8 cellular contexts compared by ENCODE assay signal in genomic region chr1:233613252-233614172, GRCh38. TPM values are rescaled to one million over a fixed set of nuclear protein-coding genes. Genes with fewer than 3 reads are reported as not detected.
DNase-seq lines count a peak whose midpoint lies in the region; ATAC-seq, FAIRE-seq and TF ChIP-seq lines count a peak whose summit lies in the region.

TSS of gene KCNK1 (plus strand) at chr1:233614106. CDS start at chr1:233614172, 66 bp downstream.

- peak within 1 kb of the TSS; percentile 87 for H3K4me2 ChIP-seq in PC-9
- H3K4me2 ChIP-seq in endothelial cell of umbilical vein (ENCODE audit: insufficient read depth, low read length): peak within 1 kb of the TSS; percentile 87

- dilution Hi-C loops in endothelial cell of umbilical vein (cut with MboI; ENCODE audit: extremely low pct_ligation_motif_present, low sequenced_read_pairs): no loop called here

- ATAC-seq in HG02852 (IDR thresholded peaks at IDR 0.05; ENCODE audit: unreplicated experiment): no peak

- no peak for TF ChIP-seq CTCF in HFF-Myc (IDR thresholded peaks at IDR 0.05; ENCODE audit: low read depth, low read length, missing control alignments)
- no peak for TF ChIP-seq CTCF in PC-9 (conservative IDR thresholded peaks at IDR 0.05)
- TF ChIP-seq CTCF in endothelial cell of umbilical vein (IDR thresholded peaks at IDR 0.05; ENCODE audit: extremely low read depth in 1 of 2, insufficient read depth in 1 of 2, low read depth in 1 of 2, low read length in 2 of 2): no peak

- DNase-seq in GM03348 (ENCODE audit: low spot score) (peak; percentile 78), HFF-Myc (ENCODE audit: extremely low read depth, low read depth) (peak; percentile 35), PC-9 (peak; percentile 85 to 93), endothelial cell of umbilical vein (ENCODE audit: low read depth, low spot score) (peak; percentile 29), mucosa of gallbladder (ENCODE audit: low spot score) (peak; percentile 80)
- no peak for DNase-seq in effector CD8-positive, alpha-beta T cell (lab: John Stamatoyannopoulos, UW)

- POLR2A ChIA-PET in PC-9 (lab: Charles Lee; ENCODE audit: unreplicated experiment) (interaction anchor here (0.5 to 0.7 kb wide), 4 partner anchors 12 to 226 kb away, joined by 3 to 6 read pairs (median 4); no protein-coding TSS in a partner anchor), endothelial cell of umbilical vein (lab: Charles Lee) (no interaction called here)

- H3K27me3 ChIP-seq in PC-9 (ENCODE audit: insufficient read depth, low read depth): no peaks in the 10 kb centered on the region
- peaks cover 3 to 10% of the 10 kb centered on the region in 2 experiments for H3K27me3 ChIP-seq in endothelial cell of umbilical vein (ENCODE audit: control insufficient read depth in 2 of 2, insufficient read depth in 2 of 2, low read length in 2 of 2)

- peak within 1 kb of the TSS; percentile 81 for H2AFZ ChIP-seq in PC-9
- H2AFZ ChIP-seq in endothelial cell of umbilical vein (ENCODE audit: low read depth, low read length): peak within 1 kb of the TSS; percentile 83

- CTCF ChIA-PET in PC-9 (lab: Charles Lee) (interaction anchor here (0.5 to 0.7 kb wide), 3 partner anchors 173 to 696 kb away, joined by 3 to 5 read pairs (median 4); no protein-coding TSS in a partner anchor), endothelial cell of umbilical vein (lab: Charles Lee) (no interaction called here)

- H3K9me1 ChIP-seq in endothelial cell of umbilical vein (replicated peaks; ENCODE audit: control insufficient read depth, extremely low read depth, insufficient read depth, low read length): no peaks in the 10 kb centered on the region

- no peak within 1 kb of the TSS for H3K9ac ChIP-seq in endothelial cell of umbilical vein (replicated peaks; ENCODE audit: extremely low read depth, insufficient read depth, low read length)

- peak within 1 kb of the TSS; percentile 88 for H3K27ac ChIP-seq in PC-9
- no peak within 1 kb of the TSS for H3K27ac ChIP-seq in endothelial cell of umbilical vein (ENCODE audit: insufficient read depth, low read depth, low read length)
- H3K27ac ChIP-seq in urinary bladder (ENCODE audit: low read depth): peak within 1 kb of the TSS; percentile 40

- H3K9me2 ChIP-seq in PC-9 (ENCODE audit: insufficient read depth): no peaks in the 10 kb centered on the region

- H3K9me3 ChIP-seq in PC-9 (ENCODE audit: insufficient read depth, low read depth) (no peaks in the 10 kb centered on the region), endothelial cell of umbilical vein (replicated peaks; ENCODE audit: control insufficient read depth, insufficient read depth, low read length) (no peaks in the 10 kb centered on the region)

- FAIRE-seq in endothelial cell of umbilical vein (lab: Jason Lieb, UNC): no peak

- intact Hi-C loops in PC-9 (cut with micrococcal nuclease; ENCODE audit: unreplicated experiment): loop anchor here (1.0 to 10.0 kb wide), 7 partner anchors 55 to 451 kb away; no protein-coding TSS in a partner anchor
- intact Hi-C loops in endothelial cell of umbilical vein (cut with micrococcal nuclease): no loop called here

- H4K20me1 ChIP-seq in PC-9 (ENCODE audit: insufficient read depth) (no peaks in the 10 kb centered on the region), endothelial cell of umbilical vein (replicated peaks; ENCODE audit: control insufficient read depth, extremely low read depth, insufficient read depth, low read length) (no peaks in the 10 kb centered on the region)

- H3K4me3 ChIP-seq in HFF-Myc (replicated peaks; ENCODE audit: low read depth, low read length) (peak within 1 kb of the TSS; percentile 68), PC-9 (peak within 1 kb of the TSS; percentile 62), endothelial cell of umbilical vein (replicated peaks in 1 of 3; ENCODE audit: insufficient read depth in 1 of 3, low read depth in 1 of 3, low read length in 3 of 3) (peak within 1 kb of the TSS; percentile 5 to 48 (median 29)), urinary bladder (ENCODE audit: low read depth, low read length) (peak within 1 kb of the TSS; percentile 61)

- under 1% methylated on average over 70 of the region's 70 CpGs for WGBS in urinary bladder

- TF ChIP-seq POLR2A in endothelial cell of umbilical vein (IDR thresholded peaks at IDR 0.05; ENCODE audit: low read depth, low read length): no peak

- H3K36me3 ChIP-seq in PC-9 (ENCODE audit: low read depth): peaks cover 17% of the 10 kb centered on the region
- no peaks in the 10 kb centered on the region for H3K36me3 ChIP-seq in endothelial cell of umbilical vein (ENCODE audit: control insufficient read depth in 2 of 2, extremely low read depth in 1 of 2, insufficient read depth in 2 of 2, low read length in 2 of 2)
- H3K36me3 ChIP-seq in urinary bladder (ENCODE audit: insufficient read depth): no peaks in the 10 kb centered on the region

- peaks cover 35% of the 10 kb centered on the region; the same call in 1 of the 2 replicates for H3F3A ChIP-seq in PC-9 (ENCODE audit: insufficient read depth, low read depth)

- peaks cover 25% of the 10 kb centered on the region for H3K4me1 ChIP-seq in PC-9 (replicated peaks; ENCODE audit: insufficient read depth)
- H3K4me1 ChIP-seq in endothelial cell of umbilical vein (ENCODE audit: control insufficient read depth, extremely low read depth, insufficient read depth, low read length): peaks cover 5% of the 10 kb centered on the region
- no peaks in the 10 kb centered on the region for H3K4me1 ChIP-seq in urinary bladder (ENCODE audit: insufficient read depth)

- BruUV-seq in PC-9 (replicated peaks; lab: Mats Ljungman, UMichigan) (TSS peak; percentile 83), endothelial cell of umbilical vein (replicated peaks; lab: Mats Ljungman, UMichigan) (no TSS peak)

- H3K79me2 ChIP-seq in PC-9 (ENCODE audit: low read depth) (peaks cover 43% of the 10 kb centered on the region), endothelial cell of umbilical vein (ENCODE audit: control insufficient read depth, insufficient read depth, low read length) (no peaks in the 10 kb centered on the region)

TF ChIP-seq in endothelial cell of umbilical vein, 7 proteins besides CTCF, POLR2A, EP300 and RAD21:
- TF ChIP-seq POLR2AphosphoS5 (IDR thresholded peaks at IDR 0.05; ENCODE audit: insufficient read depth, low read depth, low read length): no peak
- peak; percentile 29 for TF ChIP-seq EZH2 (IDR thresholded peaks at IDR 0.05; ENCODE audit: borderline replicate concordance, low read depth, low read length, severe bottlenecking)

RNA-seq across cellular contexts. Expression of gene KCNK1, which starts in this region (rescaled TPM):
- total RNA-seq in PC-9 (2021) (57.6 and 60.6 TPM in 2 replicates), endothelial cell of umbilical vein (1.0 and 2.8 TPM in 2 replicates), mucosa of gallbladder (24.5 TPM), urinary bladder (7.2 TPM)
- polyA plus RNA-seq in endothelial cell of umbilical vein (0.83 and 0.84 TPM in 2 replicates), urinary bladder (8.8 TPM)
- 0.56 and 0.58 TPM in 2 replicates for polyA plus RNA-seq in endothelial cell of umbilical vein (2011; cell fraction: cytosol; rRNA removed)
- 0.49 and 0.53 TPM in 2 replicates for polyA plus RNA-seq in endothelial cell of umbilical vein (2011; cell fraction: nucleus; rRNA removed)
- polyA plus RNA-seq in endothelial cell of umbilical vein (2012): 0.24 and 0.25 TPM in 2 replicates
- polyA minus RNA-seq in endothelial cell of umbilical vein: 0.51 and 1.2 TPM in 2 replicates
- 31.6 TPM for polyA minus RNA-seq in endothelial cell of umbilical vein (2011; cell fraction: cytosol; rRNA and poly(A)+ RNA removed)
- 0.87 and 1.4 TPM in 2 replicates for polyA minus RNA-seq in endothelial cell of umbilical vein (2011; cell fraction: nucleus; rRNA and poly(A)+ RNA removed)
